In the genomic region with DNA sequence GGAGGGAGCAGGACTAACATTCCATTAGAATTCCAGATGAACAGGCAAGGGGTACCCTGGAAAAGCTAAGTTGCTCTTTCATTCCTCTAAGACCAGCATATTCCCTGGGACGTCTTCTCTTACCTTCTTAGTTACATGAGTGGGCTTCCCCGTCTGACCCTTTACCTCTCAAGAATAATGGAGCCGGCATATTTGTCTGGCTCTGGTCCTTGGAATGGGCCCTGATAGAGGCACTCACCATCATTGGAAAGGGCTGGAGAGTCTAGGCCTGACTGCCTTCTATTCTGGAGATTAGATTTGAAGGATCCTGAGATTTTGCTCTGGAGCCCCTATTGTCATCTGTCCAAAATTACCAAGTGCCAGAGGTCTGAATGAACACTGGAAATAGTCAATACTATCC, we compare ENCODE assay signal across 34 cellular contexts.
"Had no signal": no experiment of that assay in that cellular context is flagged by ENCODE, and none has a peak within 500 bp of the region (broad histone marks: within the 10 kb centered on the region; RNA-seq: fewer than 3 reads in every experiment).

No MANE protein-coding gene starts in this region.

- H3K36me3 ChIP-seq: MG63 had no signal

- H3K9me3 ChIP-seq: MG63 had no signal

- H3K4me3 ChIP-seq: MG63 had no signal

- DNase-seq: Karpas-422, Kasumi-1, MG63, MM.1S, MV-4-11, NCI-H1048, NCI-H1092, NCI-H1092 treated with DMSO at 0.1 percent for 48 hours, NCI-H1105, NCI-H1105 treated with DMSO at 0.1 percent for 48 hours, NCI-H1417, NCI-H1417 treated with DMSO at 0.1 percent for 48 hours, NCI-H1436, NCI-H1436 treated with DMSO at 0.1 percent for 48 hours, NCI-H146, NCI-H1694, NCI-H1694 treated with DMSO at 0.1 percent for 48 hours, NCI-H187, NCI-H187 treated with DMSO at 0.1 percent for 48 hours, NCI-H1930, NCI-H2029, NCI-H2029 treated with DMSO at 0.1 percent for 48 hours, NCI-H2081, NCI-H2081 treated with DMSO at 0.1 percent for 48 hours, NCI-H2107, NCI-H2171, NCI-H2171 treated with DMSO at 0.1 percent for 48 hours, NCI-H2227 treated with DMSO at 0.1 percent for 48 hours, NCI-H226, NCI-H345, NCI-H446, NCI-H510A, NCI-H510A treated with DMSO at 0.1 percent for 48 hours had no signal

- H3K27ac ChIP-seq: KMS-11 had no signal
